In the genomic region with DNA sequence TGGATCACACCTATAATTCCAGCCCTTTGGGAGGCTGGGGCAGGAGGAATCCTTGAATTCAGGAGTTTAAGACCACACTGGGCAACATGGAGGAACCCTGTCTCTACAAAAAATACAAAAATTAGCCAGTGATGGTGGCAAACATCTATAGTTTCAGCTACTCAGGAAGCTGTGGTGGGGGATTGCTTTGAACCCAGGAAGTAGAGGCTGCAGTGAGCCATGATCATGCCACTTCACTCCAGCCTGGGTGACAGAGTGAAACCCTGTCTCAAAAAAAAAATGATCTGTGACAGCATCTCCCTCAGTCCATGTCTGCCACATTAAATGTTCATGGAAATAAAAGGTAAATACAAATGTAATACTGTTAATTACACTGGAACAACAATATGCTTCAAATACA, we compare ENCODE assay signal across 19 cellular contexts.
DNase-seq lines count a peak whose midpoint lies in the region; ATAC-seq and TF ChIP-seq lines count a peak whose summit lies in the region.
"Had no signal": no experiment of that assay in that cellular context is flagged by ENCODE, and none has a peak within 500 bp of the region (broad histone marks: within the 10 kb centered on the region; RNA-seq: fewer than 3 reads in every experiment).

No MANE protein-coding gene starts in this region.

- CTCF ChIA-PET in CD4-positive, alpha-beta T cell (lab: Charles Lee) = no interaction called here

- no peaks in the 10 kb centered on the region for H3K27me3 Mint-ChIP-seq in CD4-positive, alpha-beta T cell
- no peaks in the 10 kb centered on the region for H3K27me3 Mint-ChIP-seq in activated naive CD8-positive, alpha-beta T cell
- H3K27me3 Mint-ChIP-seq: naive B cell had no signal

- no peaks in the 10 kb centered on the region for H3K9me3 ChIP-seq in BLaER1
- H3K9me3 ChIP-seq in CD4-positive, alpha-beta T cell (ENCODE audit: control insufficient read depth, low read length) = no peaks in the 10 kb centered on the region
- H3K9me3 ChIP-seq: sigmoid colon had no signal

- H3K4me1 Mint-ChIP-seq in CD4-positive, alpha-beta T cell (ENCODE audit: low read depth) = peaks cover 96% of the 10 kb centered on the region
- peaks cover 96% of the 10 kb centered on the region for H3K4me1 Mint-ChIP-seq in activated naive CD8-positive, alpha-beta T cell (ENCODE audit: low read depth)
- H3K4me1 Mint-ChIP-seq: naive B cell had no signal

- TF ChIP-seq CTCF in CD4-positive, alpha-beta T cell (IDR thresholded peaks at IDR 0.05) = no peak

- H3K9me3 Mint-ChIP-seq in CD4-positive, alpha-beta T cell = peaks cover 4% of the 10 kb centered on the region
- H3K9me3 Mint-ChIP-seq in activated naive CD8-positive, alpha-beta T cell (ENCODE audit: low read depth) = no peaks in the 10 kb centered on the region
- H3K9me3 Mint-ChIP-seq: naive B cell had no signal

- no peaks in the 10 kb centered on the region for H3K36me3 ChIP-seq in BLaER1
- H3K36me3 ChIP-seq: sigmoid colon, WERI-Rb-1 had no signal

- peak overlapping the region; percentile 57; the same call in 1 of the 2 replicates for H3K27ac ChIP-seq in BLaER1
- peak overlapping the region; percentile 1 for H3K27ac ChIP-seq in CD4-positive, alpha-beta T cell (ENCODE audit: low read depth, low read length)
- H3K27ac ChIP-seq: coronary artery, hepatocyte, parathyroid adenoma, sigmoid colon, WERI-Rb-1 had no signal

- peak in 7 of 10 experiments; percentile 9 to 46 (median 18) for DNase-seq in CD4-positive, alpha-beta T cell
- peak; percentile 47 for DNase-seq in activated CD4-positive, alpha-beta T cell treated with anti-CD3 and anti-CD28 coated beads for 48 hours
- no peak for DNase-seq in NCI-H510A (lab: John Stamatoyannopoulos, UW)
- no peak for DNase-seq in left lobe of liver (ENCODE audit: low spot score)
- DNase-seq: kidney, naive B cell, NCI-H1092, NCI-H2081, NCI-H524, sigmoid colon, WERI-Rb-1 had no signal

- H3K4me3 ChIP-seq in BLaER1 = no peak overlapping the region
- H3K4me3 ChIP-seq: coronary artery, hepatocyte, K562, sigmoid colon had no signal

- H3K27ac Mint-ChIP-seq in CD4-positive, alpha-beta T cell = peak overlapping the region; percentile 76
- H3K27ac Mint-ChIP-seq in activated naive CD8-positive, alpha-beta T cell = peak overlapping the region; percentile 94

- peak overlapping the region; percentile 68 for H3K4me2 ChIP-seq in BLaER1
- H3K4me2 ChIP-seq: hepatocyte had no signal

- no peaks in the 10 kb centered on the region for H3K27me3 ChIP-seq in BLaER1
- no peaks in the 10 kb centered on the region for H3K27me3 ChIP-seq in CD4-positive, alpha-beta T cell (ENCODE audit: control insufficient read depth, insufficient read depth, low read length)
- H3K27me3 ChIP-seq: hepatocyte, sigmoid colon had no signal

- ATAC-seq in CD4-positive, alpha-beta T cell (ENCODE audit: poor library complexity) = peak; percentile 61
- no peak for ATAC-seq in GM19467 (IDR thresholded peaks at IDR 0.05; ENCODE audit: unreplicated experiment)
- no peak for ATAC-seq in GM21526 (IDR thresholded peaks at IDR 0.05; ENCODE audit: low FRiP score, unreplicated experiment)
- no peak for ATAC-seq in left lobe of liver
- ATAC-seq: K562 had no signal

- intact Hi-C loops in CD4-positive, alpha-beta T cell (cut with DNase I, micrococcal nuclease) = no loop called here

- no peaks in the 10 kb centered on the region for H3K36me3 Mint-ChIP-seq in CD4-positive, alpha-beta T cell (ENCODE audit: low read depth)
- H3K36me3 Mint-ChIP-seq in activated naive CD8-positive, alpha-beta T cell = peaks cover 2% of the 10 kb centered on the region
- H3K36me3 Mint-ChIP-seq: naive B cell had no signal

- POLR2A ChIA-PET in CD4-positive, alpha-beta T cell (lab: Charles Lee) = interaction anchor here (1.3 to 1.4 kb wide), 2 partner anchors 12 to 280 kb away, joined by 3 read pairs; partner anchors contain the start of gene SLC40A1

- H3K4me1 ChIP-seq in BLaER1 = peaks cover 14% of the 10 kb centered on the region
- H3K4me1 ChIP-seq: parathyroid adenoma, sigmoid colon had no signal

- no peaks in the 10 kb centered on the region for H4K20me1 ChIP-seq in BLaER1

- H3K4me3 Mint-ChIP-seq in CD4-positive, alpha-beta T cell = peak overlapping the region; percentile 79
- peak overlapping the region; percentile 70 for H3K4me3 Mint-ChIP-seq in activated naive CD8-positive, alpha-beta T cell
- H3K4me3 Mint-ChIP-seq: naive B cell had no signal

- no peak overlapping the region for H3K9ac ChIP-seq in BLaER1
- H3K9ac ChIP-seq: parathyroid adenoma had no signal

Comparison
In these comparisons a context has a peak if more than half of its experiments do, and no peak if none do; other contexts are left out.
1. DNase-seq: peak in CD4-positive, alpha-beta T cell (7 of 10) and activated CD4-positive, alpha-beta T cell treated with anti-CD3 and anti-CD28 coated beads for 48 hours (single experiment); none in NCI-H510A (single experiment) and left lobe of liver (single experiment).